1 cellular context compared by ENCODE assay signal in genomic region chr21:33401617-33401967, GRCh38.
TF ChIP-seq lines count a peak whose summit lies in the region.

No MANE protein-coding gene starts in this region.

TF ChIP-seq in K562, 482 proteins besides CTCF, POLR2A, EP300 and RAD21 (continued from another document):
- no peak for TF ChIP-seq MLX (CRISPR knock-in tag; conservative IDR thresholded peaks at IDR 0.05)
